11 cellular contexts compared by ENCODE assay signal in the genomic region with DNA sequence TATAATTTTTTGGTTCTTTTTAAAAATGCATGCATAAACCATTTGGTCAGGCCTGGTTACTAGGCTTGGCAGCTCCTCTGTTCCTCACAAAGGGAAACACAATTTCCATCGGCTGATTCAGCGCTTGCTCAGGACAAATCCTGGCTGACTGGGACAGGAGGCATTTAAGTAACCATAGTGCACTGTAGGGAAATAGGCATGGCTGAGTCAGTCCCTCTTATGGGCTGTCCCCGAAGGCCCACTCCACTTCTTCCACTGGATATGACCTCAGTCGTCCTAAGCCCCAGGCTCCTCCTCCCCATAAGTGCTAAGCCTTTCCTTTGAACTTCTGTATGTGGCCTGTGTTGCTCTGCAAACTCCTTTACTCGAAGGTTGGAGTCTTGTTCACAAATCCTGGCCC.
DNase-seq lines count a peak whose midpoint lies in the region; ATAC-seq and TF ChIP-seq lines count a peak whose summit lies in the region.
"Had no signal": no experiment of that assay in that cellular context is flagged by ENCODE, and none has a peak within 500 bp of the region (broad histone marks: within the 10 kb centered on the region; RNA-seq: fewer than 3 reads in every experiment).

No MANE protein-coding gene starts in this region.

- no peak overlapping the region for H3K4me3 ChIP-seq in HFF-Myc (replicated peaks; ENCODE audit: low read depth, low read length)
- no peak overlapping the region for H3K4me3 ChIP-seq in vagina
- H3K4me3 ChIP-seq: cardiac muscle cell had no signal

- H3K27ac ChIP-seq in foreskin keratinocyte (no peak overlapping the region), vagina (no peak overlapping the region)
- H3K27ac ChIP-seq: cardiac muscle cell had no signal

- no peaks in the 10 kb centered on the region for H3K27me3 Mint-ChIP-seq in WTC11 (ENCODE audit: low read depth)
- H3K27me3 Mint-ChIP-seq in stimulated activated memory B cell treated with anti-CD40 and anti-IgM and Interleukin-4, amounts not matched to agents 10 μg/mL and 1 μg/mL and 100 μg/mL, for 72 hours, result peaks cover 43% of the 10 kb centered on the region

- peaks cover 4% of the 10 kb centered on the region for H3K9me3 Mint-ChIP-seq in WTC11
- no peaks in the 10 kb centered on the region for H3K9me3 Mint-ChIP-seq in stimulated activated memory B cell treated with anti-CD40 and anti-IgM and Interleukin-4, amounts not matched to agents 10 μg/mL and 1 μg/mL and 100 μg/mL, for 72 hours
- H3K9me3 Mint-ChIP-seq: stimulated activated naive B cell treated with anti-CD40 and anti-IgM and Interleukin-4, amounts not matched to agents 10 μg/mL and 1 μg/mL and 100 μg/mL, for 72 hours had no signal

- H3K4me3 Mint-ChIP-seq in WTC11, result no peak overlapping the region
- no peak overlapping the region for H3K4me3 Mint-ChIP-seq in stimulated activated memory B cell treated with anti-CD40 and anti-IgM and Interleukin-4, amounts not matched to agents 10 μg/mL and 1 μg/mL and 100 μg/mL, for 72 hours
- H3K4me3 Mint-ChIP-seq: stimulated activated naive B cell treated with anti-CD40 and anti-IgM and Interleukin-4, amounts not matched to agents 10 μg/mL and 1 μg/mL and 100 μg/mL, for 72 hours had no signal

- peaks cover 4% of the 10 kb centered on the region for H3K4me1 Mint-ChIP-seq in WTC11
- no peaks in the 10 kb centered on the region for H3K4me1 Mint-ChIP-seq in stimulated activated memory B cell treated with anti-CD40 and anti-IgM and Interleukin-4, amounts not matched to agents 10 μg/mL and 1 μg/mL and 100 μg/mL, for 72 hours
- H3K4me1 Mint-ChIP-seq: stimulated activated naive B cell treated with anti-CD40 and anti-IgM and Interleukin-4, amounts not matched to agents 10 μg/mL and 1 μg/mL and 100 μg/mL, for 72 hours had no signal

- TF ChIP-seq CTCF in HFF-Myc (IDR thresholded peaks at IDR 0.05; ENCODE audit: low read depth, low read length, missing control alignments), result no peak
- TF ChIP-seq CTCF in WTC11 (IDR thresholded peaks at IDR 0.05), result no peak
- no peak for TF ChIP-seq CTCF in foreskin keratinocyte (conservative IDR thresholded peaks at IDR 0.05)
- no peak for TF ChIP-seq CTCF in vagina (IDR thresholded peaks at IDR 0.05)

- no peak for TF ChIP-seq POLR2A in vagina (IDR thresholded peaks at IDR 0.05)

- ATAC-seq in WTC11, result peak; percentile 38; the same call in 1 of the 2 replicates
- ATAC-seq in foreskin keratinocyte, result peak; percentile 98
- ATAC-seq in stimulated activated memory B cell treated with anti-CD40 and anti-IgM and Interleukin-4, amounts not matched to agents 10 μg/mL and 1 μg/mL and 100 μg/mL, for 72 hours, result peak; percentile 49
- no peak for ATAC-seq in HG03095 (IDR thresholded peaks at IDR 0.05; ENCODE audit: unreplicated experiment)
- ATAC-seq: stimulated activated naive B cell treated with anti-CD40 and anti-IgM and Interleukin-4, amounts not matched to agents 10 μg/mL and 1 μg/mL and 100 μg/mL, for 72 hours had no signal

- intact Hi-C loops in vagina (cut with DNase I), result no loop called here

- H3K36me3 Mint-ChIP-seq in WTC11, result 0 out of 2 replicates have a peak, but pooled peaks cover 3% of the 10 kb centered on the region
- H3K36me3 Mint-ChIP-seq in stimulated activated memory B cell treated with anti-CD40 and anti-IgM and Interleukin-4, amounts not matched to agents 10 μg/mL and 1 μg/mL and 100 μg/mL, for 72 hours, result no peaks in the 10 kb centered on the region
- H3K36me3 Mint-ChIP-seq: stimulated activated naive B cell treated with anti-CD40 and anti-IgM and Interleukin-4, amounts not matched to agents 10 μg/mL and 1 μg/mL and 100 μg/mL, for 72 hours had no signal

- CTCF ChIA-PET in WTC11 (lab: Charles Lee), result no interaction called here

- H3K4me1 ChIP-seq in foreskin keratinocyte (peaks cover 7% of the 10 kb centered on the region), vagina (no peaks in the 10 kb centered on the region)

- H3K27ac Mint-ChIP-seq in WTC11, result no peak overlapping the region
- H3K27ac Mint-ChIP-seq in stimulated activated memory B cell treated with anti-CD40 and anti-IgM and Interleukin-4, amounts not matched to agents 10 μg/mL and 1 μg/mL and 100 μg/mL, for 72 hours, result no peak overlapping the region
- H3K27ac Mint-ChIP-seq: stimulated activated naive B cell treated with anti-CD40 and anti-IgM and Interleukin-4, amounts not matched to agents 10 μg/mL and 1 μg/mL and 100 μg/mL, for 72 hours had no signal

- H3K27me3 ChIP-seq in foreskin keratinocyte (no peaks in the 10 kb centered on the region), vagina (no peaks in the 10 kb centered on the region)
- H3K27me3 ChIP-seq: cardiac muscle cell had no signal

- POLR2A ChIA-PET in WTC11 (lab: Charles Lee), result no interaction called here

- no peaks in the 10 kb centered on the region for H3K36me3 ChIP-seq in vagina
- H3K36me3 ChIP-seq: cardiac muscle cell had no signal

- no peaks in the 10 kb centered on the region for H3K9me3 ChIP-seq in vagina

- DNase-seq in HFF-Myc (ENCODE audit: extremely low read depth, low read depth) (peak; percentile 43), WTC11 (ENCODE audit: low spot score) (no peak), foreskin keratinocyte (peak; percentile 66 to 93), vagina (ENCODE audit: extremely low spot score in 2 of 2) (no peak), NCI-H510A (lab: John Stamatoyannopoulos, UW) (no peak)
- DNase-seq: activated T-cell treated with anti-CD3 and anti-CD28 coated beads, Interleukin-2, amount 50 U/mL, for 1 hour; NCI-H1694; stimulated activated naive B cell treated with anti-CD40 and anti-IgM and Interleukin-4, amounts not matched to agents 10 μg/mL and 1 μg/mL and 100 μg/mL, for 72 hours had no signal

TF ChIP-seq in WTC11, 78 proteins besides CTCF, POLR2A, EP300 and RAD21:
- TF ChIP-seq, protein P1, sequence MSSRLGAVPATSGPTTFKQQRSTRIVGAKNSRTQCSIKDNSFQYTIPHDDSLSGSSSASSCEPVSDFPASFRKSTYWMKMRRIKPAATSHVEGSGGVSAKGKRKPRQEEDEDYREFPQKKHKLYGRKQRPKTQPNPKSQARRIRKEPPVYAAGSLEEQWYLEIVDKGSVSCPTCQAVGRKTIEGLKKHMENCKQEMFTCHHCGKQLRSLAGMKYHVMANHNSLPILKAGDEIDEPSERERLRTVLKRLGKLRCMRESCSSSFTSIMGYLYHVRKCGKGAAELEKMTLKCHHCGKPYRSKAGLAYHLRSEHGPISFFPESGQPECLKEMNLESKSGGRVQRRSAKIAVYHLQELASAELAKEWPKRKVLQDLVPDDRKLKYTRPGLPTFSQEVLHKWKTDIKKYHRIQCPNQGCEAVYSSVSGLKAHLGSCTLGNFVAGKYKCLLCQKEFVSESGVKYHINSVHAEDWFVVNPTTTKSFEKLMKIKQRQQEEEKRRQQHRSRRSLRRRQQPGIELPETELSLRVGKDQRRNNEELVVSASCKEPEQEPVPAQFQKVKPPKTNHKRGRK (CRISPR knock-in tag; IDR thresholded peaks at IDR 0.05; ENCODE audit: borderline replicate concordance), result no peak
- no peak for TF ChIP-seq FOXJ3 (CRISPR knock-in tag; IDR thresholded peaks at IDR 0.05; ENCODE audit: borderline replicate concordance)
- TF ChIP-seq ZNF423 (CRISPR knock-in tag; IDR thresholded peaks at IDR 0.05), result no peak
- TF ChIP-seq ETV6 (CRISPR knock-in tag; IDR thresholded peaks at IDR 0.05), result no peak
- TF ChIP-seq JAZF1 (CRISPR knock-in tag; IDR thresholded peaks at IDR 0.05), result no peak
- no peak for TF ChIP-seq GABPB1 (CRISPR knock-in tag; IDR thresholded peaks at IDR 0.05)
- no peak for TF ChIP-seq E2F5 (CRISPR knock-in tag; IDR thresholded peaks at IDR 0.05)
- TF ChIP-seq FOXP1 (CRISPR knock-in tag; IDR thresholded peaks at IDR 0.05; ENCODE audit: borderline replicate concordance), result no peak
- no peak for TF ChIP-seq SMAD3 (CRISPR knock-in tag; IDR thresholded peaks at IDR 0.05; ENCODE audit: borderline replicate concordance)
- no peak for TF ChIP-seq ZNF121 (CRISPR knock-in tag; IDR thresholded peaks at IDR 0.05)
- TF ChIP-seq ELF4 (CRISPR knock-in tag; IDR thresholded peaks at IDR 0.05; ENCODE audit: low read depth), result no peak
- no peak for TF ChIP-seq OVOL2 (CRISPR knock-in tag; IDR thresholded peaks at IDR 0.05; ENCODE audit: borderline replicate concordance)
- TF ChIP-seq, protein P2, sequence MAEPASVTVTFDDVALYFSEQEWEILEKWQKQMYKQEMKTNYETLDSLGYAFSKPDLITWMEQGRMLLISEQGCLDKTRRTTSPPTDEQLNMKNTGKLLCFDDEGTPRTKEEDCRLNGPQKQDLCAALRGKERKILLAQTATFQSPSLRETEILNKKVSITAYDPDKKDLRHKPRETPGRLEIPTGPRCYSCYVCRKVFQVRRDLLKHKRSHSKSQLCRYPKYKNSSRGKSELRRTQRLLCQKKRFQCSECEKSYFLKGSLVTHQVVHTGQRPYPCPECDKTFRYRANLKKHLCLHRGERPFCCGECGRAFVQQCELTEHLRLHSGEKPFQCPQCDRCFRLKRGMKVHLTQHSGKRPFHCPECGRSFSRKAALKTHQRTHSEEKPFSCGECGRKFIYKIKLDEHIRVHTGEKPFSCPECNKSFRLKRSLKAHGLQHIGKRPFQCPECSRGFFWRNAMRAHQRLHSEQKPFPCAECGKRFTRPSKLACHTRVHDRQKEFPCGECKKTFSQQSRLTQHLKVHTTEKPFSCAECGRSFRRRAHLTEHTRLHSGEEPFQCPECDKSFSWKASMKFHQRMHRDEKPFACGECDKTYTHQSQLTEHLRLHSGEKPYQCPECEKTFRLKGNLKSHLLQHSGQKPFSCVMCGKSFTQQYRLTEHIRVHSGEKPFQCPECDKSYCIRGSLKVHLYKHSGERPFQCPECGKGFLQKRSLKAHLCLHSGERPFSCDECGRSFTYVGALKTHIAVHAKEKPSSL (CRISPR knock-in tag; conservative IDR thresholded peaks at IDR 0.05), result no peak
- TF ChIP-seq, protein P3, sequence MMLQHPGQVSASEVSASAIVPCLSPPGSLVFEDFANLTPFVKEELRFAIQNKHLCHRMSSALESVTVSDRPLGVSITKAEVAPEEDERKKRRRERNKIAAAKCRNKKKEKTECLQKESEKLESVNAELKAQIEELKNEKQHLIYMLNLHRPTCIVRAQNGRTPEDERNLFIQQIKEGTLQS (CRISPR knock-in tag; conservative IDR thresholded peaks at IDR 0.05), result no peak
- no peak for TF ChIP-seq JUN (CRISPR knock-in tag; IDR thresholded peaks at IDR 0.05)

Comparison
In these comparisons a context has a peak if more than half of its experiments do, and no peak if none do; other contexts are left out.
1. DNase-seq: peak in HFF-Myc (single experiment) and foreskin keratinocyte (2 of 2); none in WTC11 (single experiment), vagina (0 of 2) and NCI-H510A (single experiment).